Comparison of ENCODE assay signal across 16 cellular contexts in the genomic region with DNA sequence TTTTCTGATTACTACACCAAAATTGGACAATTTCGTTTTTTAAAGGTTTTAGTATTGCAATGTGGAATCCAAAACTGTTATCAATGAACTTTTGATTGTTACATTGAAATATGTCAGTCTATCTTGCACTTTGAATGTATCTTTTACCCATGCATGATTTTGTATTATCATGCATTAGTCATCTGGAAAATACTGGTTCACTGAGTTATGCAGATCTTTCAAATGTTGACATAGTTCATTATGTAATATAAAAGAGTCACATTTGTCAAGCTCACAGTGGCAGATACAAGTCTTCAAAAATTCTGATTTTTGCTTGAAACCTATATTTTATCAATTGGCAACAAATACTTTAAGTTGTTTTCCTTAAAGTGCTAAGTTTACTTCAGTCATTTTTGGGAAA.
"Had no signal": no experiment of that assay in that cellular context is flagged by ENCODE, and none has a peak within 500 bp of the region (broad histone marks: within the 10 kb centered on the region; RNA-seq: fewer than 3 reads in every experiment).

No MANE protein-coding gene starts in this region.

- H3K4me3 Mint-ChIP-seq: activated CD8-positive, alpha-beta T cell treated with anti-CD3 and anti-CD28 coated beads, Interleukin-2, amount 10 ng/mL, durations not matched to agents 7 days and 5 days; activated naive CD4-positive, alpha-beta T cell treated with anti-CD3 and anti-CD28 coated beads for 36 hours; activated T-helper 1 cell treated with anti-CD3 and anti-CD28 coated beads, Interleukin-12 subunit alpha, Interleukin-12 subunit beta, Interleukin-2, Interleukin-4 antibody, amounts not matched to agents 30 ng/mL and 10 ng/mL and 1 ng/mL, durations not matched to agents 14 hours and 24 hours and 36 hours; nephron had no signal

- H3K27me3 ChIP-seq: breast epithelium, dorsolateral prefrontal cortex, gastroesophageal sphincter, tibial artery, uterus had no signal

- H3K4me3 ChIP-seq: breast epithelium, dorsolateral prefrontal cortex, gastroesophageal sphincter, tibial artery, uterus had no signal

- H3K27ac ChIP-seq: breast epithelium, gastroesophageal sphincter, tibial artery, uterus had no signal

- FAIRE-seq: kidney had no signal

- H3K9me3 Mint-ChIP-seq: activated naive CD4-positive, alpha-beta T cell treated with anti-CD3 and anti-CD28 coated beads for 36 hours; activated T-helper 1 cell treated with anti-CD3 and anti-CD28 coated beads, Interleukin-12 subunit alpha, Interleukin-12 subunit beta, Interleukin-2, Interleukin-4 antibody, amounts not matched to agents 30 ng/mL and 10 ng/mL and 1 ng/mL, durations not matched to agents 14 hours and 24 hours and 36 hours; nephron had no signal

- DNase-seq: activated CD4-positive, alpha-beta T cell treated with anti-CD3 and anti-CD28 coated beads for 4 hours; activated CD8-positive, alpha-beta memory T cell treated with anti-CD3 and anti-CD28 coated beads, Interleukin-2, amount 50 U/mL, for 48 hours; activated CD8-positive, alpha-beta T cell treated with anti-CD3 and anti-CD28 coated beads, Interleukin-2, amount 10 ng/mL, durations not matched to agents 7 days and 5 days; activated naive CD4-positive, alpha-beta T cell treated with anti-CD3 and anti-CD28 coated beads for 36 hours; dorsolateral prefrontal cortex; kidney; mesendoderm; stimulated activated CD4-positive, alpha-beta T cell treated with anti-CD3 and anti-CD28 coated beads, Interleukin-15, amount 100 ng/mL, for 24 hours; stimulated activated CD4-positive, alpha-beta T cell treated with anti-CD3 and anti-CD28 coated beads, Interleukin-4, amount 100 ng/mL, for 24 hours; T-helper 9 cell; tibial artery; uterus had no signal

- H3K27ac Mint-ChIP-seq: activated CD8-positive, alpha-beta T cell treated with anti-CD3 and anti-CD28 coated beads, Interleukin-2, amount 10 ng/mL, durations not matched to agents 7 days and 5 days; activated naive CD4-positive, alpha-beta T cell treated with anti-CD3 and anti-CD28 coated beads for 36 hours; activated T-helper 1 cell treated with anti-CD3 and anti-CD28 coated beads, Interleukin-12 subunit alpha, Interleukin-12 subunit beta, Interleukin-2, Interleukin-4 antibody, amounts not matched to agents 30 ng/mL and 10 ng/mL and 1 ng/mL, durations not matched to agents 14 hours and 24 hours and 36 hours; nephron had no signal

- H3K9me3 ChIP-seq: breast epithelium, gastroesophageal sphincter, tibial artery, uterus had no signal

- H3K36me3 ChIP-seq: breast epithelium, gastroesophageal sphincter, tibial artery, uterus had no signal

- ATAC-seq: activated CD8-positive, alpha-beta T cell treated with anti-CD3 and anti-CD28 coated beads, Interleukin-2, amount 10 ng/mL, durations not matched to agents 7 days and 5 days; gastroesophageal sphincter had no signal
